ENCODE assay signal across 34 cellular contexts in the genomic region with DNA sequence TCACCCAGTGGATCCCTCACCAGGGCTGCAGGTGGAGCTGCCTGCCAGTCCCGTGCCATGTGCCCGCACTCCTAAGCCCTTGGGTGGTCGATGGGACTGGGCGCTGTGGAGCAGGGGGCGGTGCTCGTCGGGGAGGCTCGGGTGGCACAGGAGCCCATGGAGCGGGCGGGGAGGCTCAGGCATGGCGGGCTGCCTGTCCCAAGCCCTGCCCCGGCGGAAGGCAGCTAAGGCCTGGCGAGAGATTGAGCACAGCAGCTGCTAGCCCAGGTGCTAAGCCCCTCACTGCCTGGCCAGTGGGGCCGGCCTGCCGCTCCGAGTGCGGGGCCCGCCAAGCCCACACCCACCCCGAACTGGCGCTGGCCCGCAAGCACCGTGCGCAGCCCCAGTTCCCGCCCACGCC.
"Had no signal": no experiment of that assay in that cellular context is flagged by ENCODE, and none has a peak within 500 bp of the region (broad histone marks: within the 10 kb centered on the region; RNA-seq: fewer than 3 reads in every experiment).

No MANE protein-coding gene starts in this region.

- H3K36me3 ChIP-seq: MG63 had no signal

- H3K4me3 ChIP-seq: MG63 had no signal

- H3K27me3 ChIP-seq: MG63 had no signal

- H3K9ac ChIP-seq: KMS-11 had no signal

- DNase-seq: Karpas-422, Kasumi-1, KG1, MG63, MM.1S, MV-4-11, NCI-H1048, NCI-H1092, NCI-H1092 treated with DMSO at 0.1 percent for 48 hours, NCI-H1105, NCI-H1105 treated with DMSO at 0.1 percent for 48 hours, NCI-H1417, NCI-H1417 treated with DMSO at 0.1 percent for 48 hours, NCI-H1436, NCI-H1436 treated with DMSO at 0.1 percent for 48 hours, NCI-H146, NCI-H1694, NCI-H1694 treated with DMSO at 0.1 percent for 48 hours, NCI-H187, NCI-H187 treated with DMSO at 0.1 percent for 48 hours, NCI-H1930, NCI-H2029, NCI-H2029 treated with DMSO at 0.1 percent for 48 hours, NCI-H2081, NCI-H2081 treated with DMSO at 0.1 percent for 48 hours, NCI-H2107, NCI-H2171, NCI-H2171 treated with DMSO at 0.1 percent for 48 hours, NCI-H2227 treated with DMSO at 0.1 percent for 48 hours, NCI-H226, NCI-H345, NCI-H446, NCI-H446 treated with DMSO at 0.1 percent for 48 hours had no signal

- H3K27ac ChIP-seq: KMS-11 had no signal

- H3K9me3 ChIP-seq: MG63 had no signal

- H3K4me2 ChIP-seq: KMS-11 had no signal
